In genomic region chr21:42160111-42160949, GRCh38 we compare ENCODE assay signal across 20 cellular contexts. TPM values are rescaled to one million over a fixed set of nuclear protein-coding genes. Genes with fewer than 3 reads are reported as not detected.
DNase-seq lines count a peak whose midpoint lies in the region; ATAC-seq, FAIRE-seq and TF ChIP-seq lines count a peak whose summit lies in the region.
"Had no signal": no experiment of that assay in that cellular context is flagged by ENCODE, and none has a peak within 500 bp of the region (broad histone marks: within the 10 kb centered on the region; RNA-seq: fewer than 3 reads in every experiment).

No MANE protein-coding gene starts in this region.

- H3K4me1 ChIP-seq in H9 (ENCODE audit: insufficient read depth, low read length) (peaks cover 3% of the 10 kb centered on the region; the same call in 1 of the 2 replicates), kidney (ENCODE audit: control insufficient read depth in 1 of 2, insufficient read depth in 1 of 2, low read depth in 1 of 2, low read length in 2 of 2) (no peaks in the 10 kb centered on the region), upper lobe of right lung (no peaks in the 10 kb centered on the region)

- TF ChIP-seq CTCF in H9 (conservative IDR thresholded peaks at IDR 0.05), result no peak
- no peak for TF ChIP-seq CTCF in kidney (IDR thresholded peaks at IDR 0.05; ENCODE audit: borderline replicate concordance, extremely low read depth, insufficient read depth)
- TF ChIP-seq CTCF in upper lobe of right lung (IDR thresholded peaks at IDR 0.05), result no peak

- H3K4ac ChIP-seq in H9 (ENCODE audit: low read depth, low read length), result no peak overlapping the region

- H3K27me3 ChIP-seq in H9 (ENCODE audit: insufficient read depth, low read length) (no peaks in the 10 kb centered on the region), upper lobe of right lung (no peaks in the 10 kb centered on the region)

- H3K4me3 Mint-ChIP-seq in activated naive CD8-positive, alpha-beta T cell, result peak overlapping the region; percentile 48
- H3K4me3 Mint-ChIP-seq in activated naive CD8-positive, alpha-beta T cell treated with anti-CD3 and anti-CD28 coated beads, Interleukin-2, amount 50 U/mL, for 24 hours, result no peak overlapping the region
- H3K4me3 Mint-ChIP-seq in H9, result no peak overlapping the region
- H3K4me3 Mint-ChIP-seq: activated naive CD4-positive, alpha-beta T cell treated with anti-CD3 and anti-CD28 coated beads, Interleukin-2, amount 10 ng/mL, durations not matched to agents 7 days and 5 days had no signal

- H3K79me1 ChIP-seq in H9 (ENCODE audit: insufficient read depth, low read depth, low read length, poor library complexity, severe bottlenecking), result no peaks in the 10 kb centered on the region

- no peak for DNase-seq in activated naive CD8-positive, alpha-beta T cell treated with anti-CD3 and anti-CD28 coated beads, Interleukin-2, amount 50 U/mL, for 24 hours
- DNase-seq in H9 (peak; percentile 20), kidney (peak; percentile 69), upper lobe of right lung (peak; percentile 52), amygdala (lab: John Stamatoyannopoulos, UW) (no peak), RKO (ENCODE audit: low spot score) (no peak), DMS114 treated with DMSO at 0.1 percent for 48 hours (lab: John Stamatoyannopoulos, UW; ENCODE audit: unreplicated experiment) (no peak)
- DNase-seq: activated CD4-positive, alpha-beta T cell treated with anti-CD3 and anti-CD28 coated beads for 4 hours; activated naive CD4-positive, alpha-beta T cell treated with anti-CD3 and anti-CD28 coated beads, Interleukin-2, amount 10 ng/mL, durations not matched to agents 7 days and 5 days; CD4-positive, CD25-positive, alpha-beta regulatory T cell; GF-D8; NCI-H1436 treated with DMSO at 0.1 percent for 48 hours; NCI-H2171 treated with DMSO at 0.1 percent for 48 hours; stimulated activated CD4-positive, alpha-beta T cell treated with anti-CD3 and anti-CD28 coated beads, Interleukin-4, amount 100 ng/mL, for 1 hour had no signal

- H3K27ac ChIP-seq in H9 (ENCODE audit: insufficient read length, low read depth, low read length) (no peak overlapping the region), kidney (ENCODE audit: low read depth in 2 of 2, low read length in 2 of 2) (no peak overlapping the region), upper lobe of right lung (no peak overlapping the region)
- H3K27ac ChIP-seq: coronary artery, left lung had no signal

- H3K4me3 ChIP-seq in kidney (ENCODE audit: low read length in 2 of 2) (no peak overlapping the region), upper lobe of right lung (no peak overlapping the region)
- H3K4me3 ChIP-seq: coronary artery, left lung, smooth muscle cell had no signal

- H3K9ac ChIP-seq in H9 (ENCODE audit: extremely low read depth, insufficient read length, low read length), result no peak overlapping the region
- no peak overlapping the region for H3K9ac ChIP-seq in kidney (ENCODE audit: low read length in 2 of 2)

- H2BK12ac ChIP-seq in H9 (ENCODE audit: insufficient read length, low read depth, low read length), result no peak overlapping the region

- H2BK15ac ChIP-seq in H9 (ENCODE audit: low read depth, low read length), result no peak overlapping the region

- no peak overlapping the region for H3K4me2 ChIP-seq in H9 (ENCODE audit: insufficient read depth, insufficient read length, low read length)
- H3K4me2 ChIP-seq: smooth muscle cell had no signal

- no peaks in the 10 kb centered on the region for H3K9me3 Mint-ChIP-seq in activated naive CD8-positive, alpha-beta T cell (ENCODE audit: low read depth)
- no peaks in the 10 kb centered on the region for H3K9me3 Mint-ChIP-seq in activated naive CD8-positive, alpha-beta T cell treated with anti-CD3 and anti-CD28 coated beads, Interleukin-2, amount 50 U/mL, for 24 hours
- no peaks in the 10 kb centered on the region for H3K9me3 Mint-ChIP-seq in H9
- H3K9me3 Mint-ChIP-seq: activated naive CD4-positive, alpha-beta T cell treated with anti-CD3 and anti-CD28 coated beads, Interleukin-2, amount 10 ng/mL, durations not matched to agents 7 days and 5 days; CD4-positive, CD25-positive, alpha-beta regulatory T cell had no signal

- no peak overlapping the region for H2BK120ac ChIP-seq in H9 (ENCODE audit: low read depth, low read length, poor library complexity, severe bottlenecking)

- H3K9me3 ChIP-seq in H9 (ENCODE audit: control insufficient read depth, low read depth, low read length) (no peaks in the 10 kb centered on the region), kidney (ENCODE audit: control insufficient read depth in 1 of 2, low read length in 2 of 2) (no peaks in the 10 kb centered on the region), upper lobe of right lung (no peaks in the 10 kb centered on the region)
- H3K9me3 ChIP-seq: left lung had no signal

- no peak overlapping the region for H4K8ac ChIP-seq in H9 (replicated peaks; ENCODE audit: insufficient read length, low read depth, low read length)

- no peak for ATAC-seq in activated naive CD8-positive, alpha-beta T cell treated with anti-CD3 and anti-CD28 coated beads, Interleukin-2, amount 50 U/mL, for 24 hours
- ATAC-seq in upper lobe of right lung, result no peak
- ATAC-seq: left lung had no signal

- H2AFZ ChIP-seq in H9 (ENCODE audit: low read length), result no peak overlapping the region

- H3K18ac ChIP-seq in H9 (ENCODE audit: insufficient read length, low read depth, low read length), result no peak overlapping the region

- intact Hi-C loops in kidney (cut with DNase I), result no loop called here
- intact Hi-C loops in upper lobe of right lung (cut with DNase I), result loop anchor here (10.0 kb wide), 1 partner anchor 104 kb away; no protein-coding TSS in a partner anchor

- no peaks in the 10 kb centered on the region for H3K36me3 ChIP-seq in kidney (ENCODE audit: control insufficient read depth in 1 of 2, insufficient read depth in 2 of 2, low read length in 2 of 2)
- no peaks in the 10 kb centered on the region for H3K36me3 ChIP-seq in upper lobe of right lung
- H3K36me3 ChIP-seq: left lung had no signal

- H2BK20ac ChIP-seq in H9 (ENCODE audit: low read depth, low read length, poor library complexity, severe bottlenecking), result no peak overlapping the region

- no peak overlapping the region for H2BK5ac ChIP-seq in H9 (ENCODE audit: insufficient read length, low read length)

- H3K79me2 ChIP-seq in H9 (ENCODE audit: insufficient read depth, low read length), result no peaks in the 10 kb centered on the region

- H2AK5ac ChIP-seq in H9 (ENCODE audit: insufficient read length, low read length), result no peak overlapping the region

- no peak overlapping the region; the same call in 1 of the 2 replicates for H3K14ac ChIP-seq in H9 (ENCODE audit: insufficient read depth, low read length)

- no peak overlapping the region for H4K91ac ChIP-seq in H9 (ENCODE audit: insufficient read length, low read depth, low read length)

- peaks cover 4% of the 10 kb centered on the region for H3K23me2 ChIP-seq in H9 (ENCODE audit: insufficient read length, low read depth, low read length, poor library complexity, severe bottlenecking)

- H4K5ac ChIP-seq in H9 (ENCODE audit: insufficient read length, low read depth, low read length), result no peak overlapping the region

- H4K20me1 ChIP-seq in H9 (ENCODE audit: control insufficient read depth, insufficient read depth, insufficient read length), result no peaks in the 10 kb centered on the region

- H3K56ac ChIP-seq in H9 (ENCODE audit: insufficient read length, low read depth, low read length), result no peak overlapping the region

- no peak overlapping the region for H3K27ac Mint-ChIP-seq in activated naive CD8-positive, alpha-beta T cell
- H3K27ac Mint-ChIP-seq in activated naive CD8-positive, alpha-beta T cell treated with anti-CD3 and anti-CD28 coated beads, Interleukin-2, amount 50 U/mL, for 24 hours, result no peak overlapping the region
- no peak overlapping the region for H3K27ac Mint-ChIP-seq in H9
- H3K27ac Mint-ChIP-seq: activated naive CD4-positive, alpha-beta T cell treated with anti-CD3 and anti-CD28 coated beads, Interleukin-2, amount 10 ng/mL, durations not matched to agents 7 days and 5 days had no signal

- no peak overlapping the region for H3T11ph ChIP-seq in H9 (ENCODE audit: low read length)

- WGBS in H9 (ENCODE audit: extremely low coverage, insufficient read length, low lambda C conversion rate), result no CpG with 5 or more reads among the region's 30 CpGs

- H3K23ac ChIP-seq in H9 (ENCODE audit: insufficient read length, low read depth, low read length), result no peak overlapping the region

- peaks cover 39% of the 10 kb centered on the region for H3K4me1 Mint-ChIP-seq in activated naive CD8-positive, alpha-beta T cell (ENCODE audit: low read depth)
- peaks cover 29% of the 10 kb centered on the region for H3K4me1 Mint-ChIP-seq in activated naive CD8-positive, alpha-beta T cell treated with anti-CD3 and anti-CD28 coated beads, Interleukin-2, amount 50 U/mL, for 24 hours
- peaks cover 4 to 6% of the 10 kb centered on the region in 2 experiments for H3K4me1 Mint-ChIP-seq in H9

- H3K27me3 Mint-ChIP-seq in activated naive CD8-positive, alpha-beta T cell, result no peaks in the 10 kb centered on the region
- H3K27me3 Mint-ChIP-seq in activated naive CD8-positive, alpha-beta T cell treated with anti-CD3 and anti-CD28 coated beads, Interleukin-2, amount 50 U/mL, for 24 hours, result no peaks in the 10 kb centered on the region
- no peaks in the 10 kb centered on the region; the same call in none of the 2 replicates for H3K27me3 Mint-ChIP-seq in H9 (ENCODE audit: low read depth)

- H3K36me3 Mint-ChIP-seq in activated naive CD8-positive, alpha-beta T cell, result no peaks in the 10 kb centered on the region
- H3K36me3 Mint-ChIP-seq in activated naive CD8-positive, alpha-beta T cell treated with anti-CD3 and anti-CD28 coated beads, Interleukin-2, amount 50 U/mL, for 24 hours (ENCODE audit: low read depth), result no peaks in the 10 kb centered on the region
- H3K36me3 Mint-ChIP-seq in H9 (ENCODE audit: insufficient read depth in 1 of 3, low read depth in 3 of 3), result no peaks in the 10 kb centered on the region
- H3K36me3 Mint-ChIP-seq: activated naive CD4-positive, alpha-beta T cell treated with anti-CD3 and anti-CD28 coated beads, Interleukin-2, amount 10 ng/mL, durations not matched to agents 7 days and 5 days; CD4-positive, CD25-positive, alpha-beta regulatory T cell had no signal

- FAIRE-seq in kidney (lab: Jason Lieb, UNC), result no peak
- FAIRE-seq: endothelial cell of umbilical vein had no signal

RNA-seq across cellular contexts. Expression of gene ABCG1, which starts 58.6 kb away (rescaled TPM):
- total RNA-seq in H9 (2021), result 0.83 and 0.99 TPM in 2 replicates
- total RNA-seq in kidney, result 27.6 TPM
- polyA plus RNA-seq in kidney (ENCODE audit: insufficient read depth, low read depth, low replicate concordance), result 5.6 TPM
- total RNA-seq in upper lobe of right lung, result 62.6 TPM
- total RNA-seq: M059J had no signal

Comparison
In these comparisons a context has a peak if more than half of its experiments do, and no peak if none do; other contexts are left out.
1. DNase-seq: peak in H9 (single experiment), kidney (single experiment) and upper lobe of right lung (single experiment); none in activated naive CD8-positive, alpha-beta T cell treated with anti-CD3 and anti-CD28 coated beads, Interleukin-2, amount 50 U/mL, for 24 hours (single experiment), amygdala (0 of 56), RKO (single experiment) and DMS114 treated with DMSO at 0.1 percent for 48 hours (single experiment).
2. RNA of gene ABCG1, which starts 58.6 kb away (total RNA-seq): 62.6 TPM in upper lobe of right lung (single experiment) and 27.6 TPM in kidney (single experiment); 0.83 to 0.99 TPM in H9; every median in the first group is over 10 times any median in the second.